8 cellular contexts compared by ENCODE assay signal in the genomic region with DNA sequence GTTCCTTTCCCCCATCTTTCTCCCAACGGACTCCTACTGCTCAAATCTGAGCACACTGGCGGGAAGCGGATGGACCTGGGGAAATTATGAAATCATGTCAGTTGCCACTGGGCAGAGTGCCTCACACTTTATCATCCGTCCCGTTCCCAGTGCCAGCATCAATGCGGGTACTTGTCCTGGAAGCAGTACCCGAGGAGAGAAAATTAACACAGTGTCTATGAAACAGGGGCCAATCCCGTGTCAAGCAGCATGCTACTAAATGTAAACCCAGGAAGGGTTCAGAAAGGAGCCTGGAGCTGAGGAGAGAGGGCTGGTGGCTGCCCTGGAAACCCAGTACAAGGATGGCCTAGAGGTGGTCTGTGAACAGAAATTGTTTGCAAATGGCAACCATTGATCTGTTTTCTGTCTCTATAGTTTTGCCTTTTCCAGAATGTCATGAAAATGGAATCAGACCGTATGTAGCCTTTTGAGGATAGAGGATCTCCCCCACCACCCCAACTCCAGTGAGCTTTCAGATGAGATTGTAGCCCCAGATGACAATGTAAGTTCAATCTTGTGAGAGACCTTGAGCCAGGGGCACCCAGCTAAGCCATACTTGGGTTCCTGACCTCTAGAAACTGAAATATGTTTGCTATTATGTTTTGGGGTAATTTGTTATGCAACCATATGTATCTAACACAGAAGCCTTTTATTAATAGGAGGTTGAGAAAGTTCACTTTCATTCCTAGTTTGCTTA. TPM values are rescaled to one million over a fixed set of nuclear protein-coding genes. Genes with fewer than 3 reads are reported as not detected.
A peak's percentile ranks its signal among the peaks of the same experiment; 100 is the strongest.
DNase-seq lines count a peak whose midpoint lies in the region; ATAC-seq and TF ChIP-seq lines count a peak whose summit lies in the region.

No MANE protein-coding gene starts in this region.

- H3K4me3 Mint-ChIP-seq in activated CD8-positive, alpha-beta T cell treated with anti-CD3 and anti-CD28 coated beads for 36 hours: peak overlapping the region; percentile 71

- peaks cover 5% of the 10 kb centered on the region for H3K27me3 Mint-ChIP-seq in activated CD8-positive, alpha-beta T cell treated with anti-CD3 and anti-CD28 coated beads for 36 hours

- TF ChIP-seq CTCF in AG04449 (IDR thresholded peaks at IDR 0.05; ENCODE audit: insufficient read depth, low read length, missing control alignments): no peak
- no peak for TF ChIP-seq CTCF in activated CD8-positive, alpha-beta T cell treated with anti-CD3 and anti-CD28 coated beads for 36 hours (IDR thresholded peaks at IDR 0.05)

- H3K27ac Mint-ChIP-seq in activated CD8-positive, alpha-beta T cell treated with anti-CD3 and anti-CD28 coated beads for 36 hours: no peak overlapping the region

- DNase-seq in AG04449 (ENCODE audit: low read depth, low spot score): no peak
- DNase-seq in HEK293T (ENCODE audit: extremely low spot score): no peak
- no peak for DNase-seq in activated CD8-positive, alpha-beta T cell treated with anti-CD3 and anti-CD28 coated beads for 36 hours
- peak in 24 of 42 donors; percentile 8 to 67 (median 24) for DNase-seq in head of caudate nucleus
- DNase-seq in putamen (ENCODE audit: low spot score): peak; percentile 6
- DNase-seq in H4 (ENCODE audit: low spot score): no peak
- DNase-seq in GM19238 (ENCODE audit: insufficient read length, low spot score): no peak

- intact Hi-C loops in activated CD8-positive, alpha-beta T cell treated with anti-CD3 and anti-CD28 coated beads for 36 hours (cut with micrococcal nuclease): no loop called here
- intact Hi-C loops in head of caudate nucleus (cut with DNase I): loop anchor here (10.0 kb wide), 2 partner anchors 53 to 83 kb away; a partner anchor contains a TSS

- POLR2A ChIA-PET in AG04449 (lab: Yijun Ruan, JAX) (interaction anchor here (0.6 kb wide), 1 partner anchor 454 kb away, joined by 3 read pairs; no protein-coding TSS in a partner anchor), HEK293T (lab: Yijun Ruan, JAX) (interaction anchor here (1.0 to 2.1 kb wide), 4 partner anchors 9 to 134 kb away, joined by 3 to 10 read pairs (median 4); a partner anchor contains a TSS)
- POLR2A ChIA-PET in activated CD8-positive, alpha-beta T cell treated with anti-CD3 and anti-CD28 coated beads for 36 hours (lab: Charles Lee): interaction anchor here (1.1 to 2.5 kb wide), 4 partner anchors 12 to 53 kb away, joined by 3 to 7 read pairs (median 3); no protein-coding TSS in a partner anchor

- H3K9me3 Mint-ChIP-seq in activated CD8-positive, alpha-beta T cell treated with anti-CD3 and anti-CD28 coated beads for 36 hours: no peaks in the 10 kb centered on the region

- ATAC-seq in activated CD8-positive, alpha-beta T cell treated with anti-CD3 and anti-CD28 coated beads for 36 hours: no peak
- no peak for ATAC-seq in HG03175 (IDR thresholded peaks at IDR 0.05; ENCODE audit: unreplicated experiment)

- peaks cover 10% of the 10 kb centered on the region for H3K4me1 Mint-ChIP-seq in activated CD8-positive, alpha-beta T cell treated with anti-CD3 and anti-CD28 coated beads for 36 hours (ENCODE audit: low read depth)

- peak overlapping the region; percentile 52 for H3K4me3 ChIP-seq in AG04449 (ENCODE audit: low read depth, low read length)

- peaks cover 2% of the 10 kb centered on the region for H3K36me3 Mint-ChIP-seq in activated CD8-positive, alpha-beta T cell treated with anti-CD3 and anti-CD28 coated beads for 36 hours (ENCODE audit: low read depth)

- CTCF ChIA-PET in AG04449 (lab: Yijun Ruan, JAX): interaction anchor here (1.2 to 2.2 kb wide), 2 partner anchors 14 to 77 kb away, joined by 4 to 7 read pairs; no protein-coding TSS in a partner anchor
- CTCF ChIA-PET in HEK293T (lab: Yijun Ruan, JAX): interaction anchor here (0.6 kb wide), 1 partner anchor 1914 kb away, joined by 3 read pairs; no protein-coding TSS in a partner anchor
- CTCF ChIA-PET in activated CD8-positive, alpha-beta T cell treated with anti-CD3 and anti-CD28 coated beads for 36 hours (lab: Charles Lee): interaction anchor here (1.1 to 2.5 kb wide), 3 partner anchors 54 to 77 kb away, joined by 4 to 14 read pairs (median 4); no protein-coding TSS in a partner anchor

TF ChIP-seq in HEK293T, 16 proteins besides CTCF, POLR2A, EP300 and RAD21:
- TF ChIP-seq CTBP1 (IDR thresholded peaks at IDR 0.05; ENCODE audit: borderline replicate concordance): no peak
- TF ChIP-seq LEF1 (IDR thresholded peaks at IDR 0.05; ENCODE audit: borderline replicate concordance): no peak
- TF ChIP-seq L3MBTL2 (conservative IDR thresholded peaks at IDR 0.05): peak; percentile 50
TF ChIP-seq in HEK293T: peak in this region for 1.

RNA-seq across cellular contexts. Expression of a gene that starts 0.9 kb away (rescaled TPM):
- 1 to 10 TPM; 3.3 to 7.7 TPM for total RNA-seq in activated CD8-positive, alpha-beta T cell treated with anti-CD3 and anti-CD28 coated beads for 36 hours
- total RNA-seq in H4 (2014; rRNA removed; shearing (Covaris generic)): 2.5 and 4.9 TPM in 2 replicates

Comparison
In these comparisons a context has a peak if more than half of its experiments do, and no peak if none do; other contexts are left out.
1. DNase-seq: peak in head of caudate nucleus (24 of 42) and putamen (single experiment); none in AG04449 (single experiment), HEK293T (single experiment), activated CD8-positive, alpha-beta T cell treated with anti-CD3 and anti-CD28 coated beads for 36 hours (single experiment), H4 (single experiment) and GM19238 (single experiment).